In genomic region chr5:120361941-120362340, GRCh38 we compare ENCODE assay signal across 1 cellular context.
TF ChIP-seq lines count a peak whose summit lies in the region.

No MANE protein-coding gene starts in this region.

TF ChIP-seq in K562, 482 proteins besides CTCF, POLR2A, EP300 and RAD21 (continued from another document):
- TF ChIP-seq ZBTB49 (CRISPR knock-in tag; IDR thresholded peaks at IDR 0.05; ENCODE audit: borderline replicate concordance) = no peak
- TF ChIP-seq ATF4 (CRISPR knock-in tag; IDR thresholded peaks at IDR 0.05) = no peak
- TF ChIP-seq RREB1 (CRISPR knock-in tag; IDR thresholded peaks at IDR 0.05) = no peak
- TF ChIP-seq HDAC2 (IDR thresholded peaks at IDR 0.05) = no peak
- no peak for TF ChIP-seq ZNF12 (CRISPR knock-in tag; IDR thresholded peaks at IDR 0.05)
